1 cellular context compared by ENCODE assay signal in genomic region chr14:105860615-105861580, GRCh38.
A peak's percentile ranks its signal among the peaks of the same experiment; 100 is the strongest.
TF ChIP-seq lines count a peak whose summit lies in the region.

No MANE protein-coding gene starts in this region.

TF ChIP-seq in GM12878, 131 proteins besides CTCF, POLR2A, EP300 and RAD21 (continued from another document):
- TF ChIP-seq PRDM15 (CRISPR knock-in tag; IDR thresholded peaks at IDR 0.05) (0 out of 2 replicates have a peak, but pooled peaks have one; percentile 45), SUPT20H (IDR thresholded peaks at IDR 0.05; ENCODE audit: borderline replicate concordance, control insufficient read depth, low read depth, low read length) (no peak), RFX5 (IDR thresholded peaks at IDR 0.05; ENCODE audit: low read depth, low read length) (no peak), SMAD5 (IDR thresholded peaks at IDR 0.05; ENCODE audit: low read depth) (peak; percentile 82), ZNF592 (IDR thresholded peaks at IDR 0.05) (no peak), KLF5 (IDR thresholded peaks at IDR 0.05; ENCODE audit: partially characterized antibody) (no peak), SKIL (IDR thresholded peaks at IDR 0.05; ENCODE audit: low read depth, poor library complexity, severe bottlenecking) (peak; percentile 49), STAT1 (conservative IDR thresholded peaks at IDR 0.05) (no peak)
